1 cellular context compared by ENCODE assay signal in the genomic region with DNA sequence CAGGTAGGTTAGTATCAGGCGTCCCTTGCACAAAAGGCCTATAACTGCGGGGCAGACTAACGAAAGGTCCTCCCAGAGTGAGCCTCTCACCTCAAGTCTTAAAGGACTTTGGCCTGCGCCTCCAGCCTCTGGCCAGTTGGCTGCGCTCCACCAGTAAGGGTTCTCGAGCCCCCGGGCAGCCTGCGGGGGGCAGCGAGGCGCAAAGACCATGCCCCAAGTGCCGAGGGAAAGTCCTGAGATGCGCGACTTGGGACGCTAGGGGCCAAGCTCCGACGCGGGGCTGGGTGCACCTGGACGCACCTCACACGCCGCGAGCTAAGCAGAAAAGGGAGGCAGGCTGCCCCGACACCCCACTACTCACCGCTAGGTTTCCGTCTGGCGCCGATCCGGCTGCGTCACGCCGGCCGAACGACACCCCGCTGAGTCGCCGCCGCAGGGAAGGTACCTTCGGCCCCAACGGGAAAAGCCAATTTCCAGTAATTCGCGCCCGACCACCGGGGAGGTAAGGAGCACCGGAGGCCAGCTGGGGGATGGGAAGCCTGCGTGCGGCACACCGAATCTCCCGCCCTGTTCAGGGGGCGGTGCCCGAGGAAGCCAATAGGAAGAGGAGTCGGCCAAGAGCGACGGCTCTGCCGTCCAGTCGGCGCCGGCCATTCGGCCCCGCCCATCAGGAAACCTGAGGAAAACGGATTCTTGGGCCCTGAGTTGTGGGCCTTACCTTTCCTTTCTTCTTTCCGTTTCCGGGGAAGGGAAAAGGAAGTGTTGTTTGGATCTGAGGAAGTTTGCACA.
TF ChIP-seq lines count a peak whose summit lies in the region.

A gene (minus strand): TSS at position 532 of the 789 bp plus-strand sequence. CDS start 5,537 bp downstream, outside the sequence.

TF ChIP-seq in HepG2, 621 proteins besides CTCF, POLR2A, EP300 and RAD21 (continued from another document and continues in another):
- TF ChIP-seq, protein P1, sequence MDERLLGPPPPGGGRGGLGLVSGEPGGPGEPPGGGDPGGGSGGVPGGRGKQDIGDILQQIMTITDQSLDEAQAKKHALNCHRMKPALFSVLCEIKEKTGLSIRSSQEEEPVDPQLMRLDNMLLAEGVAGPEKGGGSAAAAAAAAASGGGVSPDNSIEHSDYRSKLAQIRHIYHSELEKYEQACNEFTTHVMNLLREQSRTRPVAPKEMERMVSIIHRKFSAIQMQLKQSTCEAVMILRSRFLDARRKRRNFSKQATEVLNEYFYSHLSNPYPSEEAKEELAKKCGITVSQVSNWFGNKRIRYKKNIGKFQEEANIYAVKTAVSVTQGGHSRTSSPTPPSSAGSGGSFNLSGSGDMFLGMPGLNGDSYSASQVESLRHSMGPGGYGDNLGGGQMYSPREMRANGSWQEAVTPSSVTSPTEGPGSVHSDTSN (CRISPR knock-in tag; IDR thresholded peaks at IDR 0.05): peak; percentile 100
- TF ChIP-seq CBX2 (IDR thresholded peaks at IDR 0.05; ENCODE audit: low read depth, low read length) (no peak), CBX2 (CRISPR knock-in tag; IDR thresholded peaks at IDR 0.05; ENCODE audit: low read depth) (0 out of 2 replicates have a peak, but pooled peaks have one; percentile 88), ZFP62 (CRISPR knock-in tag; IDR thresholded peaks at IDR 0.05) (0 out of 2 replicates have a peak, but pooled peaks have one; percentile 48), NFRKB (IDR thresholded peaks at IDR 0.05) (no peak), ZNF850 (CRISPR knock-in tag; conservative IDR thresholded peaks at IDR 0.05) (no peak), ZIK1 (CRISPR knock-in tag; IDR thresholded peaks at IDR 0.05; ENCODE audit: borderline replicate concordance, low read depth) (peak; percentile 98), SNAI1 (CRISPR knock-in tag; IDR thresholded peaks at IDR 0.05; ENCODE audit: borderline replicate concordance) (no peak), RFXAP (CRISPR knock-in tag; IDR thresholded peaks at IDR 0.05; ENCODE audit: borderline replicate concordance) (peak; percentile 90), ZNF441 (CRISPR knock-in tag; IDR thresholded peaks at IDR 0.05; ENCODE audit: borderline replicate concordance) (peak; percentile 56), HDAC2 (CRISPR knock-in tag; IDR thresholded peaks at IDR 0.05) (peak; percentile 59; the same call in 1 of the 2 replicates), ZBTB38 (CRISPR knock-in tag; IDR thresholded peaks at IDR 0.05) (peak; percentile 89), NFE2L1 (CRISPR knock-in tag; IDR thresholded peaks at IDR 0.05; ENCODE audit: borderline replicate concordance) (peak; percentile 56; the same call in 1 of the 2 replicates), RNF2 (conservative IDR thresholded peaks at IDR 0.05; ENCODE audit: low read depth) (peak; percentile 90; the same call in 1 of the 2 replicates), ZBTB20 (CRISPR knock-in tag; IDR thresholded peaks at IDR 0.05; ENCODE audit: borderline replicate concordance, low read depth) (peak; percentile 82; the same call in 1 of the 2 replicates), ZNF703 (CRISPR knock-in tag; IDR thresholded peaks at IDR 0.05; ENCODE audit: borderline replicate concordance) (no peak; the same call in 1 of the 2 replicates), ZNF83 (CRISPR knock-in tag; IDR thresholded peaks at IDR 0.05; ENCODE audit: borderline replicate concordance) (peak; percentile 79), HMG20A (CRISPR knock-in tag; IDR thresholded peaks at IDR 0.05; ENCODE audit: borderline replicate concordance) (no peak), ZFY (CRISPR knock-in tag; IDR thresholded peaks at IDR 0.05) (peak; percentile 90), ZNF782 (CRISPR knock-in tag; IDR thresholded peaks at IDR 0.05; ENCODE audit: borderline replicate concordance) (peak; percentile 77; the same call in 1 of the 2 replicates), DPF2 (CRISPR knock-in tag; IDR thresholded peaks at IDR 0.05; ENCODE audit: borderline replicate concordance, low read depth) (no peak), SMAD1 (CRISPR knock-in tag; IDR thresholded peaks at IDR 0.05; ENCODE audit: borderline replicate concordance, low read depth) (peak; percentile 92), HOXA9 (CRISPR knock-in tag; IDR thresholded peaks at IDR 0.05; ENCODE audit: borderline replicate concordance) (peak; percentile 91; the same call in 1 of the 2 replicates), HOXD1 (CRISPR knock-in tag; IDR thresholded peaks at IDR 0.05) (no peak; the same call in 1 of the 2 replicates)
- TF ChIP-seq, protein P2, sequence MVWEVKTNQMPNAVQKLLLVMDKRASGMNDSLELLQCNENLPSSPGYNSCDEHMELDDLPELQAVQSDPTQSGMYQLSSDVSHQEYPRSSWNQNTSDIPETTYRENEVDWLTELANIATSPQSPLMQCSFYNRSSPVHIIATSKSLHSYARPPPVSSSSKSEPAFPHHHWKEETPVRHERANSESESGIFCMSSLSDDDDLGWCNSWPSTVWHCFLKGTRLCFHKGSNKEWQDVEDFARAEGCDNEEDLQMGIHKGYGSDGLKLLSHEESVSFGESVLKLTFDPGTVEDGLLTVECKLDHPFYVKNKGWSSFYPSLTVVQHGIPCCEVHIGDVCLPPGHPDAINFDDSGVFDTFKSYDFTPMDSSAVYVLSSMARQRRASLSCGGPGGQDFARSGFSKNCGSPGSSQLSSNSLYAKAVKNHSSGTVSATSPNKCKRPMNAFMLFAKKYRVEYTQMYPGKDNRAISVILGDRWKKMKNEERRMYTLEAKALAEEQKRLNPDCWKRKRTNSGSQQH (CRISPR knock-in tag; IDR thresholded peaks at IDR 0.05; ENCODE audit: low read depth): peak; percentile 49
- TF ChIP-seq, protein P3, sequence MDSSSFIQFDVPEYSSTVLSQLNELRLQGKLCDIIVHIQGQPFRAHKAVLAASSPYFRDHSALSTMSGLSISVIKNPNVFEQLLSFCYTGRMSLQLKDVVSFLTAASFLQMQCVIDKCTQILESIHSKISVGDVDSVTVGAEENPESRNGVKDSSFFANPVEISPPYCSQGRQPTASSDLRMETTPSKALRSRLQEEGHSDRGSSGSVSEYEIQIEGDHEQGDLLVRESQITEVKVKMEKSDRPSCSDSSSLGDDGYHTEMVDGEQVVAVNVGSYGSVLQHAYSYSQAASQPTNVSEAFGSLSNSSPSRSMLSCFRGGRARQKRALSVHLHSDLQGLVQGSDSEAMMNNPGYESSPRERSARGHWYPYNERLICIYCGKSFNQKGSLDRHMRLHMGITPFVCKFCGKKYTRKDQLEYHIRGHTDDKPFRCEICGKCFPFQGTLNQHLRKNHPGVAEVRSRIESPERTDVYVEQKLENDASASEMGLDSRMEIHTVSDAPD (CRISPR knock-in tag; IDR thresholded peaks at IDR 0.05): peak; percentile 87; the same call in 1 of the 2 replicates
- TF ChIP-seq, protein P4, sequence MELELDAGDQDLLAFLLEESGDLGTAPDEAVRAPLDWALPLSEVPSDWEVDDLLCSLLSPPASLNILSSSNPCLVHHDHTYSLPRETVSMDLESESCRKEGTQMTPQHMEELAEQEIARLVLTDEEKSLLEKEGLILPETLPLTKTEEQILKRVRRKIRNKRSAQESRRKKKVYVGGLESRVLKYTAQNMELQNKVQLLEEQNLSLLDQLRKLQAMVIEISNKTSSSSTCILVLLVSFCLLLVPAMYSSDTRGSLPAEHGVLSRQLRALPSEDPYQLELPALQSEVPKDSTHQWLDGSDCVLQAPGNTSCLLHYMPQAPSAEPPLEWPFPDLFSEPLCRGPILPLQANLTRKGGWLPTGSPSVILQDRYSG (CRISPR knock-in tag; IDR thresholded peaks at IDR 0.05): peak; percentile 95
- TF ChIP-seq, protein P5, sequence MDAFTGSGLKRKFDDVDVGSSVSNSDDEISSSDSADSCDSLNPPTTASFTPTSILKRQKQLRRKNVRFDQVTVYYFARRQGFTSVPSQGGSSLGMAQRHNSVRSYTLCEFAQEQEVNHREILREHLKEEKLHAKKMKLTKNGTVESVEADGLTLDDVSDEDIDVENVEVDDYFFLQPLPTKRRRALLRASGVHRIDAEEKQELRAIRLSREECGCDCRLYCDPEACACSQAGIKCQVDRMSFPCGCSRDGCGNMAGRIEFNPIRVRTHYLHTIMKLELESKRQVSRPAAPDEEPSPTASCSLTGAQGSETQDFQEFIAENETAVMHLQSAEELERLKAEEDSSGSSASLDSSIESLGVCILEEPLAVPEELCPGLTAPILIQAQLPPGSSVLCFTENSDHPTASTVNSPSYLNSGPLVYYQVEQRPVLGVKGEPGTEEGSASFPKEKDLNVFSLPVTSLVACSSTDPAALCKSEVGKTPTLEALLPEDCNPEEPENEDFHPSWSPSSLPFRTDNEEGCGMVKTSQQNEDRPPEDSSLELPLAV (CRISPR knock-in tag; conservative IDR thresholded peaks at IDR 0.05; ENCODE audit: low read depth): no peak
- TF ChIP-seq, protein P6, sequence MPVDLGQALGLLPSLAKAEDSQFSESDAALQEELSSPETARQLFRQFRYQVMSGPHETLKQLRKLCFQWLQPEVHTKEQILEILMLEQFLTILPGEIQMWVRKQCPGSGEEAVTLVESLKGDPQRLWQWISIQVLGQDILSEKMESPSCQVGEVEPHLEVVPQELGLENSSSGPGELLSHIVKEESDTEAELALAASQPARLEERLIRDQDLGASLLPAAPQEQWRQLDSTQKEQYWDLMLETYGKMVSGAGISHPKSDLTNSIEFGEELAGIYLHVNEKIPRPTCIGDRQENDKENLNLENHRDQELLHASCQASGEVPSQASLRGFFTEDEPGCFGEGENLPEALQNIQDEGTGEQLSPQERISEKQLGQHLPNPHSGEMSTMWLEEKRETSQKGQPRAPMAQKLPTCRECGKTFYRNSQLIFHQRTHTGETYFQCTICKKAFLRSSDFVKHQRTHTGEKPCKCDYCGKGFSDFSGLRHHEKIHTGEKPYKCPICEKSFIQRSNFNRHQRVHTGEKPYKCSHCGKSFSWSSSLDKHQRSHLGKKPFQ (CRISPR knock-in tag; IDR thresholded peaks at IDR 0.05; ENCODE audit: insufficient replicate concordance): peak; percentile 75
- TF ChIP-seq, protein P7, sequence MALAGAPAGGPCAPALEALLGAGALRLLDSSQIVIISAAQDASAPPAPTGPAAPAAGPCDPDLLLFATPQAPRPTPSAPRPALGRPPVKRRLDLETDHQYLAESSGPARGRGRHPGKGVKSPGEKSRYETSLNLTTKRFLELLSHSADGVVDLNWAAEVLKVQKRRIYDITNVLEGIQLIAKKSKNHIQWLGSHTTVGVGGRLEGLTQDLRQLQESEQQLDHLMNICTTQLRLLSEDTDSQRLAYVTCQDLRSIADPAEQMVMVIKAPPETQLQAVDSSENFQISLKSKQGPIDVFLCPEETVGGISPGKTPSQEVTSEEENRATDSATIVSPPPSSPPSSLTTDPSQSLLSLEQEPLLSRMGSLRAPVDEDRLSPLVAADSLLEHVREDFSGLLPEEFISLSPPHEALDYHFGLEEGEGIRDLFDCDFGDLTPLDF (CRISPR knock-in tag; IDR thresholded peaks at IDR 0.05): peak; percentile 89
- TF ChIP-seq, protein P8, sequence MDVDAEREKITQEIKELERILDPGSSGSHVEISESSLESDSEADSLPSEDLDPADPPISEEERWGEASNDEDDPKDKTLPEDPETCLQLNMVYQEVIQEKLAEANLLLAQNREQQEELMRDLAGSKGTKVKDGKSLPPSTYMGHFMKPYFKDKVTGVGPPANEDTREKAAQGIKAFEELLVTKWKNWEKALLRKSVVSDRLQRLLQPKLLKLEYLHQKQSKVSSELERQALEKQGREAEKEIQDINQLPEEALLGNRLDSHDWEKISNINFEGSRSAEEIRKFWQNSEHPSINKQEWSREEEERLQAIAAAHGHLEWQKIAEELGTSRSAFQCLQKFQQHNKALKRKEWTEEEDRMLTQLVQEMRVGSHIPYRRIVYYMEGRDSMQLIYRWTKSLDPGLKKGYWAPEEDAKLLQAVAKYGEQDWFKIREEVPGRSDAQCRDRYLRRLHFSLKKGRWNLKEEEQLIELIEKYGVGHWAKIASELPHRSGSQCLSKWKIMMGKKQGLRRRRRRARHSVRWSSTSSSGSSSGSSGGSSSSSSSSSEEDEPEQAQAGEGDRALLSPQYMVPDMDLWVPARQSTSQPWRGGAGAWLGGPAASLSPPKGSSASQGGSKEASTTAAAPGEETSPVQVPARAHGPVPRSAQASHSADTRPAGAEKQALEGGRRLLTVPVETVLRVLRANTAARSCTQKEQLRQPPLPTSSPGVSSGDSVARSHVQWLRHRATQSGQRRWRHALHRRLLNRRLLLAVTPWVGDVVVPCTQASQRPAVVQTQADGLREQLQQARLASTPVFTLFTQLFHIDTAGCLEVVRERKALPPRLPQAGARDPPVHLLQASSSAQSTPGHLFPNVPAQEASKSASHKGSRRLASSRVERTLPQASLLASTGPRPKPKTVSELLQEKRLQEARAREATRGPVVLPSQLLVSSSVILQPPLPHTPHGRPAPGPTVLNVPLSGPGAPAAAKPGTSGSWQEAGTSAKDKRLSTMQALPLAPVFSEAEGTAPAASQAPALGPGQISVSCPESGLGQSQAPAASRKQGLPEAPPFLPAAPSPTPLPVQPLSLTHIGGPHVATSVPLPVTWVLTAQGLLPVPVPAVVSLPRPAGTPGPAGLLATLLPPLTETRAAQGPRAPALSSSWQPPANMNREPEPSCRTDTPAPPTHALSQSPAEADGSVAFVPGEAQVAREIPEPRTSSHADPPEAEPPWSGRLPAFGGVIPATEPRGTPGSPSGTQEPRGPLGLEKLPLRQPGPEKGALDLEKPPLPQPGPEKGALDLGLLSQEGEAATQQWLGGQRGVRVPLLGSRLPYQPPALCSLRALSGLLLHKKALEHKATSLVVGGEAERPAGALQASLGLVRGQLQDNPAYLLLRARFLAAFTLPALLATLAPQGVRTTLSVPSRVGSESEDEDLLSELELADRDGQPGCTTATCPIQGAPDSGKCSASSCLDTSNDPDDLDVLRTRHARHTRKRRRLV (CRISPR knock-in tag; IDR thresholded peaks at IDR 0.05): 0 out of 2 replicates have a peak, but pooled peaks have one; percentile 25
- TF ChIP-seq, protein P9, sequence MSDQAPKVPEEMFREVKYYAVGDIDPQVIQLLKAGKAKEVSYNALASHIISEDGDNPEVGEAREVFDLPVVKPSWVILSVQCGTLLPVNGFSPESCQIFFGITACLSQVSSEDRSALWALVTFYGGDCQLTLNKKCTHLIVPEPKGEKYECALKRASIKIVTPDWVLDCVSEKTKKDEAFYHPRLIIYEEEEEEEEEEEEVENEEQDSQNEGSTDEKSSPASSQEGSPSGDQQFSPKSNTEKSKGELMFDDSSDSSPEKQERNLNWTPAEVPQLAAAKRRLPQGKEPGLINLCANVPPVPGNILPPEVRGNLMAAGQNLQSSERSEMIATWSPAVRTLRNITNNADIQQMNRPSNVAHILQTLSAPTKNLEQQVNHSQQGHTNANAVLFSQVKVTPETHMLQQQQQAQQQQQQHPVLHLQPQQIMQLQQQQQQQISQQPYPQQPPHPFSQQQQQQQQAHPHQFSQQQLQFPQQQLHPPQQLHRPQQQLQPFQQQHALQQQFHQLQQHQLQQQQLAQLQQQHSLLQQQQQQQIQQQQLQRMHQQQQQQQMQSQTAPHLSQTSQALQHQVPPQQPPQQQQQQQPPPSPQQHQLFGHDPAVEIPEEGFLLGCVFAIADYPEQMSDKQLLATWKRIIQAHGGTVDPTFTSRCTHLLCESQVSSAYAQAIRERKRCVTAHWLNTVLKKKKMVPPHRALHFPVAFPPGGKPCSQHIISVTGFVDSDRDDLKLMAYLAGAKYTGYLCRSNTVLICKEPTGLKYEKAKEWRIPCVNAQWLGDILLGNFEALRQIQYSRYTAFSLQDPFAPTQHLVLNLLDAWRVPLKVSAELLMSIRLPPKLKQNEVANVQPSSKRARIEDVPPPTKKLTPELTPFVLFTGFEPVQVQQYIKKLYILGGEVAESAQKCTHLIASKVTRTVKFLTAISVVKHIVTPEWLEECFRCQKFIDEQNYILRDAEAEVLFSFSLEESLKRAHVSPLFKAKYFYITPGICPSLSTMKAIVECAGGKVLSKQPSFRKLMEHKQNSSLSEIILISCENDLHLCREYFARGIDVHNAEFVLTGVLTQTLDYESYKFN (CRISPR knock-in tag; conservative IDR thresholded peaks at IDR 0.05): peak; percentile 51
